10 cellular contexts compared by ENCODE assay signal in the genomic region with DNA sequence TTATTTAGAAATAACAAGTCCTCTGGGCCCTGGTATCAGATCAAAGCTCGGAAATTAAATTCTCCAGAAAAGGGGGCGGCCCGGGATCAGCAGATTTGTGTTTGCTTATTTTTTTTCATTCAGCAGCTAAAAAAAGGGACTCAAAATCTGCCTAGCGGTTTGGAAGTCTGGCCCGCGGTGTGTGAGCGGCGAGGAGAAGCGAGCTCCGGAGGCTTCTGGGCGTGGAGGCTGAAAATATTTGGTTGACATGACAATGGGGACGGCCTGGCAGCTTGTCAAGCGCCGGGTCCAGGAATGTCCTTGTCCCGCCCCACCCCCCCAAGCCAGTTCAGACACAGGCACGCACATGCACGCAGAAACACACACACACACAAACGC. TPM values are rescaled to one million over a fixed set of nuclear protein-coding genes. Genes with fewer than 3 reads are reported as not detected.
DNase-seq lines count a peak whose midpoint lies in the region; ATAC-seq, FAIRE-seq and TF ChIP-seq lines count a peak whose summit lies in the region.
"Had no signal": no experiment of that assay in that cellular context is flagged by ENCODE, and none has a peak within 500 bp of the region (broad histone marks: within the 10 kb centered on the region; RNA-seq: fewer than 3 reads in every experiment).

No MANE protein-coding gene starts in this region.

- peaks cover 12% of the 10 kb centered on the region for H3K4me1 ChIP-seq in A549
- H3K4me1 ChIP-seq in mucosa of stomach (ENCODE audit: control insufficient read depth, insufficient read depth, low read length) = peaks cover 29% of the 10 kb centered on the region
- H3K4me1 ChIP-seq: BE2C had no signal

- TF ChIP-seq RAD21 in A549 (conservative IDR thresholded peaks at IDR 0.05 in 1 of 2, IDR thresholded peaks at IDR 0.05 in 1 of 2) = no peak

- peak overlapping the region; percentile 22 for H3K9ac ChIP-seq in mucosa of stomach (ENCODE audit: low read length)

- peak overlapping the region; percentile 100 for H3K4me2 ChIP-seq in A549

- CTCF ChIA-PET in A549 (lab: Yijun Ruan, JAX) = interaction anchor here (0.6 to 5.4 kb wide), 57 partner anchors 10 to 525 kb away, joined by 3 to 78 read pairs (median 4); a partner anchor contains a TSS

- no peak for TF ChIP-seq EP300 in A549 (IDR thresholded peaks at IDR 0.05)

- H3K27me3 ChIP-seq in dorsolateral prefrontal cortex (no peaks in the 10 kb centered on the region), mucosa of stomach (ENCODE audit: control insufficient read depth, insufficient read depth, low read length) (peaks cover 36% of the 10 kb centered on the region)
- H3K27me3 ChIP-seq: BE2C had no signal

- no peaks in the 10 kb centered on the region for H3K9me3 ChIP-seq in A549
- no peaks in the 10 kb centered on the region for H3K9me3 ChIP-seq in mucosa of stomach (ENCODE audit: control insufficient read depth, low read length)
- H3K9me3 ChIP-seq: BE2C had no signal

- 15% methylated on average over 16 of the region's 18 CpGs for WGBS in A549 (ENCODE audit: missing lambda C conversion rate)

- intact Hi-C loops in dorsolateral prefrontal cortex (cut with DNase I) = loop anchor here (1.0 to 5.0 kb wide), 3 partner anchors 8 to 259 kb away; a partner anchor contains a TSS

- no peak for TF ChIP-seq POLR2A in A549 (IDR thresholded peaks at IDR 0.05; ENCODE audit: low read length)

- ATAC-seq in A549 = peak; percentile 36 to 37; a peak in 3 of 6 replicates
- no peak for ATAC-seq in HG03097 (IDR thresholded peaks at IDR 0.05; ENCODE audit: low FRiP score, unreplicated experiment)

- TF ChIP-seq CTCF in A549 (IDR thresholded peaks at IDR 0.05) (no peak), dorsolateral prefrontal cortex (IDR thresholded peaks at IDR 0.05 in 54 of 56, conservative IDR thresholded peaks at IDR 0.05 in 2 of 56; ENCODE audit: low read depth in 1 of 56, partially characterized antibody in 56 of 56) (peak in 1 of 56 donors; percentile 11)

- no peaks in the 10 kb centered on the region for H3K36me3 ChIP-seq in mucosa of stomach (ENCODE audit: control insufficient read depth, insufficient read depth, low read length)
- H3K36me3 ChIP-seq: BE2C had no signal

- H3K27ac ChIP-seq in A549 = peak overlapping the region; percentile 81 to 87
- peak overlapping the region in 56 of 59 donors; percentile 26 to 94 (median 80) for H3K27ac ChIP-seq in dorsolateral prefrontal cortex

- FAIRE-seq in A549 (lab: Jason Lieb, UNC) = no peak

- DNase-seq in A549 (ENCODE audit: low read depth in 1 of 2, low spot score in 1 of 2) (peak; percentile 25 to 52), HuH-7 (ENCODE audit: low spot score) (peak; percentile 67), dorsolateral prefrontal cortex (peak in 1 of 10 donors; percentile 52), HCEC 1CT (no peak), NCI-H2107 treated with DMSO at 0.1 percent for 48 hours (lab: John Stamatoyannopoulos, UW; ENCODE audit: unreplicated experiment) (no peak)
- DNase-seq in activated CD4-positive, alpha-beta T cell treated with anti-CD3 and anti-CD28 coated beads, Interleukin-2, amount 50 U/mL, for 1 hour = no peak

- peak overlapping the region; percentile 64 for H3K4me3 ChIP-seq in A549
- H3K4me3 ChIP-seq in dorsolateral prefrontal cortex = peak overlapping the region in 56 of 59 donors; percentile 26 to 74 (median 59)
- H3K4me3 ChIP-seq in mucosa of stomach (ENCODE audit: low read length) = no peak overlapping the region

- POLR2A ChIA-PET in A549 (lab: Yijun Ruan, JAX) = interaction anchor here (0.6 to 1.7 kb wide), 3 partner anchors 102 to 434 kb away, joined by 6 to 8 read pairs (median 8); no protein-coding TSS in a partner anchor

TF ChIP-seq in A549, 52 proteins besides CTCF, POLR2A, EP300 and RAD21:
- TF ChIP-seq MAZ (IDR thresholded peaks at IDR 0.05; ENCODE audit: borderline replicate concordance, low read depth, low read length) (no peak), CHD4 (IDR thresholded peaks at IDR 0.05; ENCODE audit: borderline replicate concordance) (no peak)
- TF ChIP-seq, protein P1, sequence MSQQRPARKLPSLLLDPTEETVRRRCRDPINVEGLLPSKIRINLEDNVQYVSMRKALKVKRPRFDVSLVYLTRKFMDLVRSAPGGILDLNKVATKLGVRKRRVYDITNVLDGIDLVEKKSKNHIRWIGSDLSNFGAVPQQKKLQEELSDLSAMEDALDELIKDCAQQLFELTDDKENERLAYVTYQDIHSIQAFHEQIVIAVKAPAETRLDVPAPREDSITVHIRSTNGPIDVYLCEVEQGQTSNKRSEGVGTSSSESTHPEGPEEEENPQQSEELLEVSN (IDR thresholded peaks at IDR 0.05; ENCODE audit: borderline replicate concordance, low read depth) = no peak
- TF ChIP-seq, protein P2, sequence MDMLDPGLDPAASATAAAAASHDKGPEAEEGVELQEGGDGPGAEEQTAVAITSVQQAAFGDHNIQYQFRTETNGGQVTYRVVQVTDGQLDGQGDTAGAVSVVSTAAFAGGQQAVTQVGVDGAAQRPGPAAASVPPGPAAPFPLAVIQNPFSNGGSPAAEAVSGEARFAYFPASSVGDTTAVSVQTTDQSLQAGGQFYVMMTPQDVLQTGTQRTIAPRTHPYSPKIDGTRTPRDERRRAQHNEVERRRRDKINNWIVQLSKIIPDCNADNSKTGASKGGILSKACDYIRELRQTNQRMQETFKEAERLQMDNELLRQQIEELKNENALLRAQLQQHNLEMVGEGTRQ (IDR thresholded peaks at IDR 0.05) = no peak

RNA-seq across cellular contexts. Expression of a gene that starts 43.4 kb away (rescaled TPM):
- polyA plus RNA-seq in A549 (2011; rRNA removed) = not detected in 2 replicates
- polyA plus RNA-seq in A549 (2012; cell fraction: cytosol; rRNA removed) = not detected in 2 replicates
- not detected in 2 replicates for polyA plus RNA-seq in A549 (2012; cell fraction: nucleus; rRNA removed)
- not detected in 3 replicates for polyA plus RNA-seq in A549 (2017; fragmentation: RNase III; extraction: RNeasy Plus Mini Kit Qiagen cat#74134 plus additional on column Dnase treatment)
- not detected in 2 replicates for polyA minus RNA-seq in A549 (2011; rRNA and poly(A)+ RNA removed)
- 1 to 10 TPM in 2 of 120 experiments, under 1 TPM in 2, not detected in 116; 0.71 to 1.1 (median 0.97) TPM for total RNA-seq in dorsolateral prefrontal cortex
- total RNA-seq: liver had no signal
- polyA plus RNA-seq: liver had no signal

Comparison
In these comparisons a context has a peak if more than half of its experiments do, and no peak if none do; other contexts are left out.
1. DNase-seq: peak in A549 (2 of 2) and HuH-7 (single experiment); none in activated CD4-positive, alpha-beta T cell treated with anti-CD3 and anti-CD28 coated beads, Interleukin-2, amount 50 U/mL, for 1 hour (single experiment), HCEC 1CT (single experiment) and NCI-H2107 treated with DMSO at 0.1 percent for 48 hours (single experiment).